Comparison of ENCODE assay signal across 11 cellular contexts in the genomic region with DNA sequence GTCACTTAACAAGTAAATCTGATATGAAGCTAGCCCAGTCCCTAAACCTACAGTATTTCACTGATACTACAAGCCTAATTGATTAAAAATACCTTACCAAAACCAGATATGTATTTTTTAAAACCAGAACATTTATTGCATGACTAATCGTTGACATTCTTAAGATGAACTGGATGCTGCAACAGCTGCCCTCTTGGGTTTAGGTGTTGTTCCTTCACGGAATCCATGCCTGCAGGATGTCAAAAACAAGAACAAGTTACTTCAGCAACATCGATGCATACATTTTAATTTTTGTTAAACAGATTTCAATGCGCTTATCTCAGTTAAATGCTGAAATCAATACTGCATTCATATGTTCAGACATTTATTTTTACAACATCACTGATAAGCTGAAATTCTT. TPM values are rescaled to one million over a fixed set of nuclear protein-coding genes. Genes with fewer than 3 reads are reported as not detected.
DNase-seq lines count a peak whose midpoint lies in the region; ATAC-seq, FAIRE-seq and TF ChIP-seq lines count a peak whose summit lies in the region.
"Had no signal": no experiment of that assay in that cellular context is flagged by ENCODE, and none has a peak within 500 bp of the region (broad histone marks: within the 10 kb centered on the region; RNA-seq: fewer than 3 reads in every experiment).

No MANE protein-coding gene starts in this region.

- peak overlapping the region; percentile 99 for H3K4me3 Mint-ChIP-seq in natural killer cell treated with Interleukin-12 subunit alpha and Interleukin-12 subunit beta and Interleukin-15 and Interleukin-18, amount 100 ng/mL, for 72 hours

- H3K4me3 ChIP-seq in GM06990 (replicated peaks; ENCODE audit: low read depth, low read length) = peak overlapping the region; percentile 95
- H3K4me3 ChIP-seq in Loucy (ENCODE audit: low read length, poor library complexity, severe bottlenecking) = peak overlapping the region; percentile 92
- peak overlapping the region; percentile 92; the same call in 1 of the 2 replicates for H3K4me3 ChIP-seq in GM12878
- H3K4me3 ChIP-seq: mucosa of descending colon had no signal

- intact Hi-C loops in GM12878 (cut with micrococcal nuclease; ENCODE audit: unreplicated experiment) = loop anchor here (10.0 kb wide), 1 partner anchor 348 kb away; no protein-coding TSS in a partner anchor

- ATAC-seq in GM12878 (no peak), HG03135 (IDR thresholded peaks at IDR 0.05; ENCODE audit: unreplicated experiment) (no peak), GM18517 (IDR thresholded peaks at IDR 0.05; ENCODE audit: unreplicated experiment) (no peak)
- no peak for ATAC-seq in natural killer cell treated with Interleukin-12 subunit alpha and Interleukin-12 subunit beta and Interleukin-15 and Interleukin-18, amount 100 ng/mL, for 72 hours
- ATAC-seq: mucosa of descending colon had no signal

- no peak for TF ChIP-seq POLR2A in GM12878 (IDR thresholded peaks at IDR 0.05; ENCODE audit: low read depth, low read length)

- H3K27me3 Mint-ChIP-seq in natural killer cell treated with Interleukin-12 subunit alpha and Interleukin-12 subunit beta and Interleukin-15 and Interleukin-18, amount 100 ng/mL, for 72 hours = no peaks in the 10 kb centered on the region

- peaks cover 43% of the 10 kb centered on the region for H3K4me1 ChIP-seq in Loucy (ENCODE audit: insufficient read depth, low read length, poor library complexity, severe bottlenecking)
- H3K4me1 ChIP-seq in GM12878 (ENCODE audit: control insufficient read depth, insufficient read depth, low read length) = peaks cover 11% of the 10 kb centered on the region

- H4K20me1 ChIP-seq in Loucy (ENCODE audit: insufficient read depth, low read length, poor library complexity, severe bottlenecking) (peaks cover 71% of the 10 kb centered on the region), GM12878 (ENCODE audit: control insufficient read depth, insufficient read depth) (no peaks in the 10 kb centered on the region; the same call in 1 of the 2 replicates)

- peak overlapping the region; percentile 98 to 100 for H3K27ac Mint-ChIP-seq in natural killer cell treated with Interleukin-12 subunit alpha and Interleukin-12 subunit beta and Interleukin-15 and Interleukin-18, amount 100 ng/mL, for 72 hours

- DNase-seq in GM06990 (ENCODE audit: extremely low read depth, insufficient read length) (no peak), GM12878 (ENCODE audit: low read depth, low spot score) (no peak), NCI-H146 (lab: John Stamatoyannopoulos, UW) (no peak), globus pallidus (ENCODE audit: low spot score) (no peak)
- DNase-seq in natural killer cell treated with Interleukin-12 subunit alpha and Interleukin-12 subunit beta and Interleukin-15 and Interleukin-18, amount 100 ng/mL, for 72 hours (ENCODE audit: low spot score) = no peak
- DNase-seq: amniotic stem cell; mucosa of descending colon; stimulated activated CD4-positive, alpha-beta T cell treated with anti-CD3 and anti-CD28 coated beads, Interleukin-4, amount 100 ng/mL, for 1 hour had no signal

- TF ChIP-seq EP300 in GM12878 (IDR thresholded peaks at IDR 0.05; ENCODE audit: borderline replicate concordance in 1 of 2, control insufficient read depth in 1 of 2, low read depth in 2 of 2, low read length in 2 of 2) = no peak

- H3K4me1 Mint-ChIP-seq in natural killer cell treated with Interleukin-12 subunit alpha and Interleukin-12 subunit beta and Interleukin-15 and Interleukin-18, amount 100 ng/mL, for 72 hours (ENCODE audit: low read depth in 2 of 2) = peaks cover 55 to 72% of the 10 kb centered on the region in 2 donors

- 25% methylated on average over 4 of the region's 4 CpGs for WGBS in GM12878 (ENCODE audit: insufficient coverage, insufficient replicate concordance, low lambda C conversion rate, missing lambda C conversion rate)

- POLR2A ChIA-PET in GM12878 (lab: Charles Lee) = interaction anchor here (1.1 kb wide), 2 partner anchors 11 to 18 kb away, joined by 3 to 4 read pairs; no protein-coding TSS in a partner anchor

- H3K79me2 ChIP-seq in Loucy (ENCODE audit: insufficient read depth, low read length) = peaks cover 72% of the 10 kb centered on the region
- H3K79me2 ChIP-seq in GM12878 (ENCODE audit: control insufficient read depth, insufficient read depth, low read length) = peaks cover 52% of the 10 kb centered on the region

- in situ Hi-C loops in GM12878 (cut with MboI) = loop anchor here (5.0 to 10.0 kb wide), 3 partner anchors 348 to 1758 kb away; partner anchors contain the start of genes RICTOR and RIMOC1

- H3K36me3 ChIP-seq in GM06990 (ENCODE audit: control insufficient read depth, insufficient read depth, low read length) (peaks cover 26% of the 10 kb centered on the region), Loucy (ENCODE audit: insufficient read depth, low read length) (peaks cover 67% of the 10 kb centered on the region), GM12878 (ENCODE audit: control insufficient read depth in 2 of 2, insufficient read depth in 2 of 2, low read length in 1 of 2) (peaks cover 11 to 56% of the 10 kb centered on the region in 2 experiments)

- H3K4me2 ChIP-seq in Loucy (ENCODE audit: low read depth, low read length, poor library complexity, severe bottlenecking) = peak overlapping the region; percentile 98
- H3K4me2 ChIP-seq in GM12878 (ENCODE audit: control insufficient read depth, insufficient read depth) = peak overlapping the region; percentile 82

- H3K27ac ChIP-seq in GM12878 (ENCODE audit: control insufficient read depth, insufficient read depth) = no peak overlapping the region

- no peaks in the 10 kb centered on the region for H3K27me3 ChIP-seq in GM06990 (replicated peaks; ENCODE audit: control insufficient read depth, insufficient read depth, low read length)
- H3K27me3 ChIP-seq in Loucy (ENCODE audit: insufficient read depth, low read length, poor library complexity, severe bottlenecking) = peaks cover 11% of the 10 kb centered on the region
- no peaks in the 10 kb centered on the region for H3K27me3 ChIP-seq in GM12878 (replicated peaks in 1 of 2; ENCODE audit: control insufficient read depth in 2 of 2, insufficient read depth in 2 of 2, low read length in 1 of 2)

- RAD21 ChIA-PET in GM12878 (lab: Charles Lee; ENCODE audit: unreplicated experiment) = interaction anchor here (0.8 kb wide), 1 partner anchor 38 kb away, joined by 3 read pairs; no protein-coding TSS in a partner anchor

- peaks cover 4% of the 10 kb centered on the region; the same call in 1 of the 2 replicates for H3F3A ChIP-seq in Loucy (ENCODE audit: low read depth)

- FAIRE-seq in GM12878 (lab: Jason Lieb, UNC) = no peak

- TF ChIP-seq CTCF in GM06990 (IDR thresholded peaks at IDR 0.05; ENCODE audit: insufficient read depth, low read length, poor library complexity, severe bottlenecking) (no peak), Loucy (conservative IDR thresholded peaks at IDR 0.05; ENCODE audit: low read length) (no peak), GM12878 (IDR thresholded peaks at IDR 0.05 in 2 of 3, conservative IDR thresholded peaks at IDR 0.05 in 1 of 3; ENCODE audit: control insufficient read depth in 2 of 3, extremely low read depth in 1 of 3, insufficient read depth in 1 of 3, low read depth in 3 of 3, low read length in 3 of 3) (no peak)

- BruUV-seq in GM12878 (replicated peaks; lab: Mats Ljungman, UMichigan) = no TSS peak

- peaks cover 60% of the 10 kb centered on the region for H3K36me3 Mint-ChIP-seq in natural killer cell treated with Interleukin-12 subunit alpha and Interleukin-12 subunit beta and Interleukin-15 and Interleukin-18, amount 100 ng/mL, for 72 hours

- no peaks in the 10 kb centered on the region for H3K9me2 ChIP-seq in Loucy (replicated peaks; ENCODE audit: low read depth, low read length)

- SMC1A ChIA-PET in GM12878 (lab: Charles Lee; ENCODE audit: uncharacterized antibody, unreplicated experiment) = interaction anchor here (0.7 to 2.1 kb wide), 9 partner anchors 10 to 147 kb away, joined by 3 to 7 read pairs (median 3); no protein-coding TSS in a partner anchor

- H2AFZ ChIP-seq in Loucy (ENCODE audit: low read length) = no peak overlapping the region
- H2AFZ ChIP-seq in GM12878 (ENCODE audit: control insufficient read depth, low read depth, low read length) = no peak overlapping the region

- TF ChIP-seq RAD21 in GM12878 (IDR thresholded peaks at IDR 0.05; ENCODE audit: insufficient read depth, low read depth, low read length) = no peak

- H3K9me3 ChIP-seq in Loucy (ENCODE audit: insufficient read depth, low read depth, low read length) = no peaks in the 10 kb centered on the region
- no peaks in the 10 kb centered on the region for H3K9me3 ChIP-seq in GM12878 (replicated peaks; ENCODE audit: control insufficient read depth, insufficient read depth, low read length)
- H3K9me3 ChIP-seq: mucosa of descending colon had no signal

- H3K9ac ChIP-seq in Loucy (ENCODE audit: low read depth, low read length, poor library complexity, severe bottlenecking) (peak overlapping the region; percentile 97), GM12878 (ENCODE audit: control insufficient read depth, insufficient read depth, low read length) (peak overlapping the region; percentile 99; the same call in 1 of the 2 replicates)

- no peaks in the 10 kb centered on the region for H3K9me3 Mint-ChIP-seq in natural killer cell treated with Interleukin-12 subunit alpha and Interleukin-12 subunit beta and Interleukin-15 and Interleukin-18, amount 100 ng/mL, for 72 hours

- CTCF ChIA-PET in GM12878 (lab: Yijun Ruan, JAX) = interaction anchor here (1.0 to 1.4 kb wide), 4 partner anchors 8 to 96 kb away, joined by 3 to 4 read pairs (median 4); no protein-coding TSS in a partner anchor

RNA-seq across cellular contexts. Expression of gene RPL37, which starts 2.7 kb away (rescaled TPM):
- 223 and 245 TPM in 2 replicates for total RNA-seq in GM12878 (2013; cell fraction: nucleolus; rRNA removed)
- 3,247 and 3,409 TPM in 2 replicates for total RNA-seq in GM12878 (2014; rRNA removed)
- 4,157 and 4,159 TPM in 2 replicates for total RNA-seq in GM12878 (2014; rRNA removed; fragmentation: Illumina TruSeq; extraction: Trizol)
- total RNA-seq in GM12878 (2021) = 2,179 and 2,342 TPM in 2 replicates
- 217 TPM for polyA plus RNA-seq in GM12878 (2011; ENCODE audit: low read depth)
- 3,638 and 4,817 TPM in 2 replicates for polyA plus RNA-seq in GM12878 (2011; rRNA removed)
- polyA plus RNA-seq in GM12878 (2011; cell fraction: cytosol; rRNA removed) = 382 and 1,206 TPM in 2 replicates
- 836 and 2,011 TPM in 2 replicates for polyA plus RNA-seq in GM12878 (2011; cell fraction: nucleus; rRNA removed)
- 7,372 and 8,466 TPM in 2 replicates for polyA plus RNA-seq in GM12878 (2012)
- 3,012 and 4,033 TPM in 2 replicates for polyA plus RNA-seq in GM12878 (2014; fragmentation: Illumina TruSeq; extraction: Trizol)
- 1,000 to 10,000 TPM; 2,699 to 2,779 TPM for polyA plus RNA-seq in GM12878 (2014; fragmentation: Nextera tagmentation; extraction: Ambion mirVana)
- polyA plus RNA-seq in GM12878 (2014; rRNA removed) = 6,216 and 6,624 TPM in 2 replicates
- 1,000 to 10,000 TPM; 1,697 to 1,785 TPM for polyA plus RNA-seq in GM12878 (2016; fragmentation: Nextera tagmentation; extraction: Ambion mirVana)
- polyA minus RNA-seq in GM12878 (2011; rRNA and poly(A)+ RNA removed) = 1,482 and 2,664 TPM in 2 replicates
- polyA minus RNA-seq in GM12878 (2011; cell fraction: cytosol; rRNA and poly(A)+ RNA removed) = 574 and 607 TPM in 2 replicates
- polyA minus RNA-seq in GM12878 (2011; cell fraction: nucleus; rRNA and poly(A)+ RNA removed) = 206 and 327 TPM in 2 replicates
- 1,000 to 10,000 TPM in 1 of 2 donors, 100 to 1,000 TPM in 1; 886 to 1,034 TPM for total RNA-seq in natural killer cell treated with Interleukin-12 subunit alpha and Interleukin-12 subunit beta and Interleukin-15 and Interleukin-18, amount 100 ng/mL, for 72 hours

RNA-seq across cellular contexts. Expression of gene CARD6, which starts 8.8 kb away (rescaled TPM):
- total RNA-seq in GM12878 (2013; cell fraction: nucleolus; rRNA removed) = 0.27 and 0.46 TPM in 2 replicates
- total RNA-seq in GM12878 (2014; rRNA removed) (0.56 and 0.65 TPM in 2 replicates), GM12878 (2014; rRNA removed; fragmentation: Illumina TruSeq; extraction: Trizol) (0.63 and 0.64 TPM in 2 replicates), GM12878 (2021) (0.64 TPM in 2 replicates)
- polyA plus RNA-seq in GM12878 (2011; ENCODE audit: low read depth) = 0.75 TPM
- polyA plus RNA-seq in GM12878 (2011; rRNA removed) (1.2 TPM in 2 replicates), GM12878 (2014; fragmentation: Illumina TruSeq; extraction: Trizol) (0.65 and 1.3 TPM in 2 replicates), GM12878 (2014; fragmentation: Nextera tagmentation; extraction: Ambion mirVana) (under 1 TPM; 0.29 to 0.68 TPM), GM12878 (2014; rRNA removed) (0.34 and 0.35 TPM in 2 replicates), GM12878 (2016; fragmentation: Nextera tagmentation; extraction: Ambion mirVana) (under 1 TPM; 0.43 to 0.60 TPM)
- polyA plus RNA-seq in GM12878 (2011; cell fraction: cytosol; rRNA removed) = 0.70 and 0.75 TPM in 2 replicates
- 0.33 and 0.39 TPM in 2 replicates for polyA plus RNA-seq in GM12878 (2011; cell fraction: nucleus; rRNA removed)
- 0.61 and 0.66 TPM in 2 replicates for polyA plus RNA-seq in GM12878 (2012)
- 0.95 and 1.7 TPM in 2 replicates for polyA minus RNA-seq in GM12878 (2011; rRNA and poly(A)+ RNA removed)
- 0.52 and 0.53 TPM in 2 replicates for polyA minus RNA-seq in GM12878 (2011; cell fraction: cytosol; rRNA and poly(A)+ RNA removed)
- polyA minus RNA-seq in GM12878 (2011; cell fraction: nucleus; rRNA and poly(A)+ RNA removed) = 0.36 and 0.57 TPM in 2 replicates
- total RNA-seq in natural killer cell treated with Interleukin-12 subunit alpha and Interleukin-12 subunit beta and Interleukin-15 and Interleukin-18, amount 100 ng/mL, for 72 hours = 10 to 100 TPM in 1 of 2 donors, 1 to 10 TPM in 1; 3.7 to 11.2 TPM

RNA-seq across cellular contexts. Expression of gene PRKAA1, which starts 34.2 kb away (rescaled TPM):
- total RNA-seq in GM12878 (2013; cell fraction: nucleolus; rRNA removed) = 42.6 and 44.4 TPM in 2 replicates
- total RNA-seq in GM12878 (2014; rRNA removed) = 28.2 and 40.6 TPM in 2 replicates
- 36.2 and 37.7 TPM in 2 replicates for total RNA-seq in GM12878 (2014; rRNA removed; fragmentation: Illumina TruSeq; extraction: Trizol)
- total RNA-seq in GM12878 (2021) = 34.0 and 36.4 TPM in 2 replicates
- 12.1 TPM for polyA plus RNA-seq in GM12878 (2011; ENCODE audit: low read depth)
- polyA plus RNA-seq in GM12878 (2011; rRNA removed) = 37.2 and 46.9 TPM in 2 replicates
- 16.6 and 18.1 TPM in 2 replicates for polyA plus RNA-seq in GM12878 (2011; cell fraction: cytosol; rRNA removed)
- 27.0 and 29.3 TPM in 2 replicates for polyA plus RNA-seq in GM12878 (2011; cell fraction: nucleus; rRNA removed)
- 13.8 and 14.1 TPM in 2 replicates for polyA plus RNA-seq in GM12878 (2012)
- polyA plus RNA-seq in GM12878 (2014; fragmentation: Illumina TruSeq; extraction: Trizol) = 55.5 and 67.5 TPM in 2 replicates
- polyA plus RNA-seq in GM12878 (2014; fragmentation: Nextera tagmentation; extraction: Ambion mirVana) = 10 to 100 TPM; 13.6 to 13.8 TPM
- 31.0 and 36.2 TPM in 2 replicates for polyA plus RNA-seq in GM12878 (2014; rRNA removed)
- 10 to 100 TPM; 23.6 to 25.4 TPM for polyA plus RNA-seq in GM12878 (2016; fragmentation: Nextera tagmentation; extraction: Ambion mirVana)
- polyA minus RNA-seq in GM12878 (2011; rRNA and poly(A)+ RNA removed) = 17.2 and 27.1 TPM in 2 replicates
- 12.7 and 16.7 TPM in 2 replicates for polyA minus RNA-seq in GM12878 (2011; cell fraction: cytosol; rRNA and poly(A)+ RNA removed)
- polyA minus RNA-seq in GM12878 (2011; cell fraction: nucleus; rRNA and poly(A)+ RNA removed) = 10.3 and 24.0 TPM in 2 replicates
- total RNA-seq in natural killer cell treated with Interleukin-12 subunit alpha and Interleukin-12 subunit beta and Interleukin-15 and Interleukin-18, amount 100 ng/mL, for 72 hours = 10 to 100 TPM; 92.3 to 94.9 TPM
